Comparison of ENCODE assay signal across 31 cellular contexts in the genomic region with DNA sequence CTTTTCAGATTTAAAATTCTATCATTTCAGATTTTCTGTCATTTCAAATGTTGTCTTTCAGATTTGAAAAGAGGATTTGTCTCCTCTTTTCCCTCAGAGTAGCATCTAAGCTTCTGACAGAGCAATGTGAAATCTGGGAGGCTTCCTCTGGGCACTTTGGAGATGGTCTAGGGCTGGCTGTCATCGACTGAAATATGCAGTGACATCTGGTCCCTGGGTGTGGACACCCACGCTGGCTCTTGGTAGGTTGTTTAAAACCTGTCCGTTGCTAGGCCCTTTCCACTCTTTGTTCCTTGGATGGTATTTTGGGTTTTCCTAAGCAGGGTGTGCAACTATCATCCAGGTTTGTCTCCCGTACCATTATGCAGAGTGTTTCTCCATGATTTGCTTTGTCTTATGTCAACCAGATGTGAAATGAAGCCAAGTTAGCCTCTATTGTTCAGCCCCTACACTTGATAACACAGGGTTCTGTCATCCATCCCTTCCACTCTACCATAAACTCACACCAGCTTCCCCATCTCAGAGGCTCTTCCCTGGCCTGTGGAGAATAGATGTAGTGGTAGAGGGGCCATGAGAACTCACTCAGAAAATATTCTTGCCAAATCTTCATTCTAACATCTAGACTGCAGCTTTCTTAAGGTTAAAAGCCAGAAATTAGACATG. TPM values are rescaled to one million over a fixed set of nuclear protein-coding genes. Genes with fewer than 3 reads are reported as not detected.
"Had no signal": no experiment of that assay in that cellular context is flagged by ENCODE, and none has a peak within 500 bp of the region (broad histone marks: within the 10 kb centered on the region; RNA-seq: fewer than 3 reads in every experiment).

No MANE protein-coding gene starts in this region.

- H3K27ac ChIP-seq: ascending aorta, brain microvascular endothelial cell, SK-N-MC had no signal

- H3K4me3 ChIP-seq: ascending aorta, SK-N-MC had no signal

- H3K36me3 Mint-ChIP-seq: activated CD8-positive, alpha-beta memory T cell treated with anti-CD3 and anti-CD28 coated beads, Interleukin-2, amount 10 ng/mL, durations not matched to agents 7 days and 5 days; activated naive CD4-positive, alpha-beta T cell treated with anti-CD3 and anti-CD28 coated beads, Interleukin-2, amount 50 U/mL, for 24 hours had no signal

- H3K9me3 ChIP-seq: ascending aorta had no signal

- H3K27me3 Mint-ChIP-seq: activated B cell treated with CpG ODN at 0.5 μM for 24 hours; activated CD4-positive, alpha-beta T cell treated with anti-CD3 and anti-CD28 coated beads, Interleukin-2, amount 10 ng/mL, durations not matched to agents 24 days and 14 days; activated CD8-positive, alpha-beta memory T cell treated with anti-CD3 and anti-CD28 coated beads, Interleukin-2, amount 10 ng/mL, durations not matched to agents 7 days and 5 days; activated naive CD4-positive, alpha-beta T cell treated with anti-CD3 and anti-CD28 coated beads, Interleukin-2, amount 50 U/mL, for 24 hours; activated naive CD8-positive, alpha-beta T cell treated with anti-CD3 and anti-CD28 coated beads, Interleukin-2, amount 50 U/mL, for 24 hours had no signal

- ATAC-seq: activated CD8-positive, alpha-beta memory T cell treated with anti-CD3 and anti-CD28 coated beads, Interleukin-2, amount 10 ng/mL, durations not matched to agents 7 days and 5 days; activated naive CD8-positive, alpha-beta T cell treated with anti-CD3 and anti-CD28 coated beads, Interleukin-2, amount 50 U/mL, for 24 hours had no signal

- H3K36me3 ChIP-seq: ascending aorta, brain microvascular endothelial cell had no signal

- H3K4me3 Mint-ChIP-seq: activated B cell treated with CpG ODN at 0.5 μM for 24 hours; activated CD4-positive, alpha-beta T cell treated with anti-CD3 and anti-CD28 coated beads, Interleukin-2, amount 10 ng/mL, durations not matched to agents 24 days and 14 days; activated CD8-positive, alpha-beta memory T cell treated with anti-CD3 and anti-CD28 coated beads, Interleukin-2, amount 10 ng/mL, durations not matched to agents 7 days and 5 days; activated naive CD4-positive, alpha-beta T cell treated with anti-CD3 and anti-CD28 coated beads, Interleukin-2, amount 50 U/mL, for 24 hours; activated naive CD8-positive, alpha-beta T cell treated with anti-CD3 and anti-CD28 coated beads, Interleukin-2, amount 50 U/mL, for 24 hours; activated T-cell treated with anti-CD3 and anti-CD28 coated beads, Interleukin-2, amount 50 U/mL, for 24 hours; activated T-helper 1 cell treated with anti-CD3 and anti-CD28 coated beads, Interleukin-12 subunit alpha, Interleukin-12 subunit beta, Interleukin-2, Interleukin-4 antibody, amounts not matched to agents 30 ng/mL and 10 ng/mL and 1 ng/mL, durations not matched to agents 14 hours and 24 hours and 36 hours; T-helper 1 cell treated with Interleukin-12 subunit alpha and Interleukin-12 subunit beta and Interleukin-4 antibody, amounts not matched to agents 30 μg/mL and 1 μg/mL, for 36 hours had no signal

- H3K4me1 ChIP-seq: ascending aorta had no signal

- H3K4me1 Mint-ChIP-seq: activated B cell treated with CpG ODN at 0.5 μM for 24 hours; activated CD4-positive, alpha-beta T cell treated with anti-CD3 and anti-CD28 coated beads, Interleukin-2, amount 10 ng/mL, durations not matched to agents 24 days and 14 days; activated CD8-positive, alpha-beta memory T cell treated with anti-CD3 and anti-CD28 coated beads, Interleukin-2, amount 10 ng/mL, durations not matched to agents 7 days and 5 days; activated naive CD4-positive, alpha-beta T cell treated with anti-CD3 and anti-CD28 coated beads, Interleukin-2, amount 50 U/mL, for 24 hours; activated naive CD8-positive, alpha-beta T cell treated with anti-CD3 and anti-CD28 coated beads, Interleukin-2, amount 50 U/mL, for 24 hours had no signal

- H3K27ac Mint-ChIP-seq: activated B cell treated with CpG ODN at 0.5 μM for 24 hours; activated CD4-positive, alpha-beta T cell treated with anti-CD3 and anti-CD28 coated beads, Interleukin-2, amount 10 ng/mL, durations not matched to agents 24 days and 14 days; activated CD8-positive, alpha-beta memory T cell treated with anti-CD3 and anti-CD28 coated beads, Interleukin-2, amount 10 ng/mL, durations not matched to agents 7 days and 5 days; activated naive CD4-positive, alpha-beta T cell treated with anti-CD3 and anti-CD28 coated beads, Interleukin-2, amount 50 U/mL, for 24 hours; activated naive CD8-positive, alpha-beta T cell treated with anti-CD3 and anti-CD28 coated beads, Interleukin-2, amount 50 U/mL, for 24 hours; activated T-cell treated with anti-CD3 and anti-CD28 coated beads, Interleukin-2, amount 50 U/mL, for 24 hours; activated T-helper 1 cell treated with anti-CD3 and anti-CD28 coated beads, Interleukin-12 subunit alpha, Interleukin-12 subunit beta, Interleukin-2, Interleukin-4 antibody, amounts not matched to agents 30 ng/mL and 10 ng/mL and 1 ng/mL, durations not matched to agents 14 hours and 24 hours and 36 hours; T-helper 1 cell treated with Interleukin-12 subunit alpha and Interleukin-12 subunit beta and Interleukin-4 antibody, amounts not matched to agents 30 μg/mL and 1 μg/mL, for 36 hours had no signal

- H3K9me3 Mint-ChIP-seq: activated B cell treated with CpG ODN at 0.5 μM for 24 hours; activated CD4-positive, alpha-beta T cell treated with anti-CD3 and anti-CD28 coated beads, Interleukin-2, amount 10 ng/mL, durations not matched to agents 24 days and 14 days; activated naive CD4-positive, alpha-beta T cell treated with anti-CD3 and anti-CD28 coated beads, Interleukin-2, amount 50 U/mL, for 24 hours; activated naive CD8-positive, alpha-beta T cell treated with anti-CD3 and anti-CD28 coated beads, Interleukin-2, amount 50 U/mL, for 24 hours; activated T-cell treated with anti-CD3 and anti-CD28 coated beads, Interleukin-2, amount 50 U/mL, for 24 hours; activated T-helper 1 cell treated with anti-CD3 and anti-CD28 coated beads, Interleukin-12 subunit alpha, Interleukin-12 subunit beta, Interleukin-2, Interleukin-4 antibody, amounts not matched to agents 30 ng/mL and 10 ng/mL and 1 ng/mL, durations not matched to agents 14 hours and 24 hours and 36 hours; T-helper 1 cell treated with Interleukin-12 subunit alpha and Interleukin-12 subunit beta and Interleukin-4 antibody, amounts not matched to agents 30 μg/mL and 1 μg/mL, for 36 hours had no signal

- DNase-seq: activated B cell treated with CpG ODN at 0.5 μM for 24 hours; activated CD4-positive, alpha-beta T cell treated with anti-CD3 and anti-CD28 coated beads for 1 hour; activated CD4-positive, alpha-beta T cell treated with anti-CD3 and anti-CD28 coated beads, Interleukin-2, amount 10 ng/mL, durations not matched to agents 24 days and 14 days; activated CD4-positive, alpha-beta T cell treated with anti-CD3 and anti-CD28 coated beads, Interleukin-2, amount 50 U/mL, for 48 hours; activated CD8-positive, alpha-beta memory T cell treated with anti-CD3 and anti-CD28 coated beads, Interleukin-2, amount 10 ng/mL, durations not matched to agents 7 days and 5 days; activated effector memory CD4-positive, alpha-beta T cell treated with Interleukin-2 at 50 U/mL for 16 hours; activated naive CD4-positive, alpha-beta T cell; activated naive CD8-positive, alpha-beta T cell treated with anti-CD3 and anti-CD28 coated beads, Interleukin-2, amount 50 U/mL, for 24 hours; activated T-cell treated with anti-CD3 and anti-CD28 coated beads, Interleukin-2, amount 50 U/mL, for 24 hours; amniotic stem cell; cerebellar nuclear complex; KG1; NCI-H1048; NCI-H1417; NCI-H1930; NCI-H2171 treated with DMSO at 0.1 percent for 48 hours; NCI-H345; NCI-H510A; NCI-H526 treated with DMSO at 0.1 percent for 48 hours; NCI-H82; OCI-M1; SHP77 treated with DMSO at 0.1 percent for 48 hours; SW 1271 had no signal

- H3K27me3 ChIP-seq: ascending aorta, brain microvascular endothelial cell had no signal

RNA-seq across cellular contexts. Expression of gene VIP, which starts 5.0 kb away (rescaled TPM):
- total RNA-seq: activated B cell treated with CpG ODN at 0.5 μM for 24 hours; activated CD4-positive, alpha-beta T cell treated with anti-CD3 and anti-CD28 coated beads, Interleukin-2, amount 10 ng/mL, durations not matched to agents 24 days and 14 days; activated CD8-positive, alpha-beta memory T cell treated with anti-CD3 and anti-CD28 coated beads, Interleukin-2, amount 10 ng/mL, durations not matched to agents 7 days and 5 days; activated T-helper 1 cell treated with anti-CD3 and anti-CD28 coated beads, Interleukin-12 subunit alpha, Interleukin-12 subunit beta, Interleukin-2, Interleukin-4 antibody, amounts not matched to agents 30 ng/mL and 10 ng/mL and 1 ng/mL, durations not matched to agents 14 hours and 24 hours and 36 hours; ascending aorta; M059J had no signal

RNA-seq across cellular contexts. Expression of gene MYCT1, which starts 47.9 kb away (rescaled TPM):
- total RNA-seq: activated B cell treated with CpG ODN at 0.5 μM for 24 hours; activated CD4-positive, alpha-beta T cell treated with anti-CD3 and anti-CD28 coated beads, Interleukin-2, amount 10 ng/mL, durations not matched to agents 24 days and 14 days; activated CD8-positive, alpha-beta memory T cell treated with anti-CD3 and anti-CD28 coated beads, Interleukin-2, amount 10 ng/mL, durations not matched to agents 7 days and 5 days; activated T-helper 1 cell treated with anti-CD3 and anti-CD28 coated beads, Interleukin-12 subunit alpha, Interleukin-12 subunit beta, Interleukin-2, Interleukin-4 antibody, amounts not matched to agents 30 ng/mL and 10 ng/mL and 1 ng/mL, durations not matched to agents 14 hours and 24 hours and 36 hours; LHCN-M2 had no signal
